In the genomic region with DNA sequence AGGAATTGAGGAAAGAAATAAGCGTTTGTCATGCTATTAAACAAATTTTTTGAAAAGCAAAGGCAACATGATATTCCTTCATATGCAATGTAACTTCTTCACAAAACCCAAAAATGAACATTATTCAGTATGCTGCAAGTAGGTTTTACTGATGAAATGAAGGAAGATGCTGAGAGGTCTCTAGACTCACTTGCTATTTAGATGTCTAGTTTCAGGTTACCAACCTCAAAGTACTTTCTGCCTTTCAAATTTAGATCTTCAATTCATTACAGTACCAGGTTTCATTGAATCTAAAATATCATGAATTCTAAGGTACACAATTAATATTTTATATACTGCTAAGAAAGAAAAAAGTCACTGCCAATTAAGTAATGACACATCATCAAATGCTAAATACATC, we compare ENCODE assay signal across 19 cellular contexts.
"Had no signal": no experiment of that assay in that cellular context is flagged by ENCODE, and none has a peak within 500 bp of the region (broad histone marks: within the 10 kb centered on the region; RNA-seq: fewer than 3 reads in every experiment).

No MANE protein-coding gene starts in this region.

- H3K4me1 ChIP-seq: gastrocnemius medialis, psoas muscle, right lobe of liver, thyroid gland had no signal

- H3K4me3 Mint-ChIP-seq: nephron; stimulated activated effector memory CD8-positive, alpha-beta T cell treated with anti-CD3 and anti-CD28 coated beads, Interleukin-12 subunit alpha, Interleukin-12 subunit beta, amount 100 ng/mL, for 72 hours; type B pancreatic cell had no signal

- H3K27ac ChIP-seq: gastrocnemius medialis, heart right ventricle, psoas muscle, right lobe of liver, suprapubic skin, thyroid gland had no signal

- H3K9me3 ChIP-seq: gastrocnemius medialis, heart right ventricle, psoas muscle, right lobe of liver, suprapubic skin, thyroid gland had no signal

- H3K36me3 ChIP-seq: gastrocnemius medialis, heart right ventricle, right lobe of liver, suprapubic skin, thyroid gland had no signal

- DNase-seq: effector memory CD4-positive, alpha-beta T cell; gastrocnemius medialis; heart right ventricle; hypothalamus; kidney glomerular epithelial cell; mesendoderm; naive B cell; psoas muscle; retina; right lobe of liver; stimulated activated CD4-positive, alpha-beta T cell treated with anti-CD3 and anti-CD28 coated beads, Interleukin-4, amount 100 ng/mL, for 1 hour; stimulated activated CD8-positive, alpha-beta memory T cell treated with anti-CD3 and anti-CD28 coated beads, Interleukin-4, amount 100 ng/mL, for 48 hours; stimulated activated naive CD8-positive, alpha-beta T cell treated with anti-CD3 and anti-CD28 coated beads, Interleukin-15, Interleukin-2, amounts not matched to agents 100 U/mL and 50 U/mL, for 24 hours; thyroid gland had no signal

- H3K27ac Mint-ChIP-seq: naive B cell; nephron; stimulated activated effector memory CD8-positive, alpha-beta T cell treated with anti-CD3 and anti-CD28 coated beads, Interleukin-12 subunit alpha, Interleukin-12 subunit beta, amount 100 ng/mL, for 72 hours; type B pancreatic cell had no signal

- H3K27me3 Mint-ChIP-seq: type B pancreatic cell had no signal

- H3K4me3 ChIP-seq: gastrocnemius medialis, heart right ventricle, psoas muscle, right lobe of liver, suprapubic skin, thyroid gland had no signal

- H3K36me3 Mint-ChIP-seq: naive B cell; stimulated activated effector memory CD8-positive, alpha-beta T cell treated with anti-CD3 and anti-CD28 coated beads, Interleukin-12 subunit alpha, Interleukin-12 subunit beta, amount 100 ng/mL, for 72 hours had no signal

- H3K27me3 ChIP-seq: gastrocnemius medialis, heart right ventricle, right lobe of liver, suprapubic skin, thyroid gland had no signal

- H3K9me3 Mint-ChIP-seq: nephron; stimulated activated effector memory CD8-positive, alpha-beta T cell treated with anti-CD3 and anti-CD28 coated beads, Interleukin-12 subunit alpha, Interleukin-12 subunit beta, amount 100 ng/mL, for 72 hours; type B pancreatic cell had no signal

- ATAC-seq: esophagus mucosa; gastrocnemius medialis; heart right ventricle; psoas muscle; right lobe of liver; stimulated activated effector memory CD8-positive, alpha-beta T cell treated with anti-CD3 and anti-CD28 coated beads, Interleukin-12 subunit alpha, Interleukin-12 subunit beta, amount 100 ng/mL, for 72 hours; stimulated activated naive CD8-positive, alpha-beta T cell treated with anti-CD3 and anti-CD28 coated beads, Interleukin-15, Interleukin-2, amounts not matched to agents 100 U/mL and 50 U/mL, for 24 hours had no signal

- H3K4me1 Mint-ChIP-seq: naive B cell had no signal
